ENCODE assay signal across 16 cellular contexts in the genomic region with DNA sequence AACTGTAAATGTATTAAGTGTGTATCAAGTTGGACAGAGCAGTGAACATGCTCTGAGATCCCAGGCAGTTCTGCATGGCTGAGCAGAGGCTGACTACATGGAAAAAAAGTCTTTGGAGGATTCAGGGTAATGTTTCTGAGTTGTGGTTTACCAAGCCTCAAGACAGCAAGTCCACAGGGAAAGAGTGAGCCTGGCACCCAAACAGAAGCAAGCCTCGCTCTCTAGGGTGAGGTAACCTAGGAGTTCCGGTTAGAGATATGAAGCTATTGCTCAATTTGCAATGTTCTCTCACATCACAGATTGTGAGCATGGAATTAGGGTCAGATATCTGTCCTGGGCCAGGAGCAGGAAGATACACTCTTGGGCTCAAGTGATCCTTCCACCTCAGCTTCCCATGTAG.
DNase-seq lines count a peak whose midpoint lies in the region; ATAC-seq, FAIRE-seq and TF ChIP-seq lines count a peak whose summit lies in the region.
"Had no signal": no experiment of that assay in that cellular context is flagged by ENCODE, and none has a peak within 500 bp of the region (broad histone marks: within the 10 kb centered on the region; RNA-seq: fewer than 3 reads in every experiment).

No MANE protein-coding gene starts in this region.

- TF ChIP-seq EP300 in K562 (IDR thresholded peaks at IDR 0.05; ENCODE audit: low read length) (no peak), HepG2 (IDR thresholded peaks at IDR 0.05; ENCODE audit: low read depth in 2 of 2, low read length in 2 of 2) (no peak), HepG2 (CRISPR knock-in tag; IDR thresholded peaks at IDR 0.05; ENCODE audit: borderline replicate concordance) (no peak)

- H3K4me3 ChIP-seq in K562 (no peak overlapping the region), HepG2 (replicated peaks in 1 of 3; ENCODE audit: insufficient read depth in 1 of 3, low read depth in 2 of 3, low read length in 3 of 3) (no peak overlapping the region), prostate gland (no peak overlapping the region)
- H3K4me3 ChIP-seq: cardiac muscle cell had no signal

- H3K79me2 ChIP-seq in K562 (ENCODE audit: control insufficient read depth, insufficient read depth, low read length) = no peaks in the 10 kb centered on the region
- H3K79me2 ChIP-seq in HepG2 (ENCODE audit: insufficient read depth, low read length) = no peaks in the 10 kb centered on the region

- intact Hi-C loops in K562 (cut with micrococcal nuclease) = no loop called here
- intact Hi-C loops in HepG2 (cut with micrococcal nuclease; ENCODE audit: unreplicated experiment) = no loop called here
- intact Hi-C loops in prostate gland (cut with DNase I) = no loop called here

- in situ Hi-C loops in Caki2 (cut with HindIII; ENCODE audit: low pct_unique_long_range_greater_than_20kb, low sequenced_read_pairs) = no loop called here
- in situ Hi-C loops in K562 (cut with MboI) = no loop called here
- in situ Hi-C loops in HepG2 (cut with HindIII; ENCODE audit: extremely low pct_ligation_motif_present, low pct_unique_long_range_greater_than_20kb) = no loop called here

- H3K27ac ChIP-seq in K562 (ENCODE audit: extremely low read depth, low read depth, low read length) = no peak overlapping the region
- no peak overlapping the region for H3K27ac ChIP-seq in HepG2 (ENCODE audit: extremely low read length, insufficient read depth, low read length)
- H3K27ac ChIP-seq in prostate gland = no peak overlapping the region
- H3K27ac ChIP-seq: cardiac muscle cell, neutrophil had no signal

- TF ChIP-seq CTCF in K562 (IDR thresholded peaks at IDR 0.05 in 2 of 3, conservative IDR thresholded peaks at IDR 0.05 in 1 of 3; ENCODE audit: insufficient read depth in 2 of 3, low read depth in 1 of 3, low read length in 3 of 3) (no peak), HepG2 (CRISPR knock-in tag; IDR thresholded peaks at IDR 0.05) (no peak), prostate gland (IDR thresholded peaks at IDR 0.05) (no peak)

- FAIRE-seq in K562 (lab: Jason Lieb, UNC) (no peak), HepG2 (lab: Jason Lieb, UNC) (peak; percentile 53)
- FAIRE-seq: kidney had no signal

- ATAC-seq in K562 = peak; percentile 35; the same call in 1 of the 3 replicates
- ATAC-seq in HepG2 = peak; percentile 63
- ATAC-seq in HG02571 (IDR thresholded peaks at IDR 0.05; ENCODE audit: unreplicated experiment) = no peak
- ATAC-seq: WTC11 had no signal

- no peaks in the 10 kb centered on the region for H3K9me1 ChIP-seq in K562 (ENCODE audit: control insufficient read depth, insufficient read depth, low read length)

- H3K4me2 ChIP-seq in K562 (ENCODE audit: insufficient read depth, low read length) (no peak overlapping the region), HepG2 (ENCODE audit: low read depth, low read length) (no peak overlapping the region)

- BruUV-seq in K562 (replicated peaks; lab: Mats Ljungman, UMichigan) (no TSS peak), HepG2 (replicated peaks; lab: Mats Ljungman, UMichigan) (no TSS peak)

- H3K9me3 ChIP-seq in K562 (replicated peaks; ENCODE audit: control insufficient read depth, insufficient read depth, low read depth, low read length) (no peaks in the 10 kb centered on the region), HepG2 (ENCODE audit: low read length) (no peaks in the 10 kb centered on the region), prostate gland (no peaks in the 10 kb centered on the region)
- H3K9me3 ChIP-seq: neutrophil had no signal

- no peaks in the 10 kb centered on the region for H3K36me3 ChIP-seq in K562 (ENCODE audit: control insufficient read depth, insufficient read depth, low read length)
- H3K36me3 ChIP-seq in HepG2 (replicated peaks in 1 of 2; ENCODE audit: control insufficient read depth in 1 of 2, insufficient read depth in 2 of 2, low read length in 2 of 2) = no peaks in the 10 kb centered on the region
- H3K36me3 ChIP-seq in prostate gland = no peaks in the 10 kb centered on the region
- H3K36me3 ChIP-seq: cardiac muscle cell, neutrophil had no signal

- TF ChIP-seq POLR2A in K562 (conservative IDR thresholded peaks at IDR 0.05) (no peak), HepG2 (IDR thresholded peaks at IDR 0.05; ENCODE audit: insufficient read depth in 1 of 2, low read depth in 2 of 2, low read length in 2 of 2) (no peak), prostate gland (IDR thresholded peaks at IDR 0.05) (no peak)

- POLR2A ChIA-PET in K562 (lab: Yijun Ruan, JAX) = interaction anchor here (0.7 kb wide), 1 partner anchor 16 kb away, joined by 3 read pairs; no protein-coding TSS in a partner anchor
- POLR2A ChIA-PET in HepG2 (lab: Yijun Ruan, JAX) = interaction anchor here (1.1 kb wide), 1 partner anchor 22 kb away, joined by 3 read pairs; no protein-coding TSS in a partner anchor

- H3K27me3 ChIP-seq in K562 (ENCODE audit: control insufficient read depth in 2 of 2, insufficient read depth in 2 of 2, low read length in 2 of 2) = peaks cover 16 to 20% of the 10 kb centered on the region in 2 experiments
- H3K27me3 ChIP-seq in HepG2 (ENCODE audit: control insufficient read depth in 1 of 2, insufficient read depth in 2 of 2, low read length in 2 of 2) = no peaks in the 10 kb centered on the region; a peak in 1 of 5 replicates
- H3K27me3 ChIP-seq in prostate gland (replicated peaks; ENCODE audit: insufficient read depth) = no peaks in the 10 kb centered on the region

- 13% methylated on average over 2 of the region's 2 CpGs for WGBS in K562 (ENCODE audit: insufficient coverage, low coverage, missing lambda C conversion rate)
- 21% methylated on average over 2 of the region's 2 CpGs for WGBS in HepG2 (ENCODE audit: low lambda C conversion rate)
- WGBS in prostate gland = 92% methylated on average over 2 of the region's 2 CpGs

- DNase-seq in Caki2 (ENCODE audit: low read depth) = peak; percentile 69
- DNase-seq in LHCN-M2 (ENCODE audit: low read depth) = peak; percentile 42
- DNase-seq in K562 (ENCODE audit: extremely low read depth in 1 of 4, low spot score in 3 of 4) = no peak
- DNase-seq in HepG2 (ENCODE audit: low spot score) = peak; percentile 16
- no peak for DNase-seq in prostate gland (ENCODE audit: low spot score)
- DNase-seq in stimulated activated CD4-positive, alpha-beta T cell treated with anti-CD3 and anti-CD28 coated beads, Interleukin-4, amount 100 ng/mL, for 1 hour = no peak
- no peak for DNase-seq in DMS53 treated with DMSO at 0.1 percent for 48 hours (lab: John Stamatoyannopoulos, UW; ENCODE audit: unreplicated experiment)
- DNase-seq: CD4-positive, alpha-beta memory T cell; kidney; NCI-H2171; stimulated activated CD4-positive, alpha-beta T cell treated with anti-CD3 and anti-CD28 coated beads, Interleukin-1b, Interleukin-23, amount 100 ng/mL, for 48 hours; stimulated activated naive CD4-positive, alpha-beta T cell had no signal

- H3K9ac ChIP-seq in K562 (ENCODE audit: insufficient read depth in 1 of 2, low read depth in 2 of 2, low read length in 2 of 2) (no peak overlapping the region), HepG2 (ENCODE audit: insufficient read depth, low read depth, low read length) (no peak overlapping the region)

- CTCF ChIA-PET in K562 (lab: Yijun Ruan, JAX; ENCODE audit: low intra/inter-chr PET ratio) (no interaction called here), HepG2 (lab: Yijun Ruan, JAX; ENCODE audit: low intra/inter-chr PET ratio, low total read pairs) (no interaction called here)

- TF ChIP-seq RAD21 in K562 (CRISPR knock-in tag; conservative IDR thresholded peaks at IDR 0.05 in 1 of 2, IDR thresholded peaks at IDR 0.05 in 1 of 2) = no peak
- TF ChIP-seq RAD21 in HepG2 (CRISPR knock-in tag; IDR thresholded peaks at IDR 0.05) = no peak

- H3K4me1 ChIP-seq in K562 (replicated peaks in 1 of 2; ENCODE audit: control insufficient read depth in 2 of 2, insufficient read depth in 2 of 2, low read length in 2 of 2) (no peaks in the 10 kb centered on the region; a peak in 1 of 5 replicates), HepG2 (ENCODE audit: insufficient read depth, low read length) (peaks cover 17% of the 10 kb centered on the region), prostate gland (replicated peaks) (no peaks in the 10 kb centered on the region)

- H4K20me1 ChIP-seq in K562 (replicated peaks; ENCODE audit: control insufficient read depth, insufficient read depth, low read length) (no peaks in the 10 kb centered on the region), HepG2 (ENCODE audit: insufficient read depth, low read length) (no peaks in the 10 kb centered on the region)

- H2AFZ ChIP-seq in K562 (ENCODE audit: low read depth, low read length) = no peak overlapping the region
- H2AFZ ChIP-seq in HepG2 (ENCODE audit: low read length) = no peak overlapping the region

TF ChIP-seq in K562, 482 proteins besides CTCF, POLR2A, EP300 and RAD21:
- TF ChIP-seq ZNF436 (CRISPR knock-in tag; IDR thresholded peaks at IDR 0.05) (no peak), TFAM (CRISPR knock-in tag; conservative IDR thresholded peaks at IDR 0.05) (no peak), GABPA (tag; conservative IDR thresholded peaks at IDR 0.05; ENCODE audit: low read depth) (peak; percentile 44), ETV1 (tag; conservative IDR thresholded peaks at IDR 0.05; ENCODE audit: low read depth) (peak; percentile 17; the same call in 1 of the 2 replicates), YBX1 (IDR thresholded peaks at IDR 0.05) (no peak), CEBPB (tag; IDR thresholded peaks at IDR 0.05) (peak; percentile 83), CEBPG (CRISPR knock-in tag; IDR thresholded peaks at IDR 0.05) (no peak), CEBPG (tag; conservative IDR thresholded peaks at IDR 0.05 in 1 of 2, IDR thresholded peaks at IDR 0.05 in 1 of 2) (peak; percentile 71 to 82; a peak in 3 of 4 replicates)

TF ChIP-seq in HepG2, 621 proteins besides CTCF, POLR2A, EP300 and RAD21:
- TF ChIP-seq ZBTB37 (CRISPR knock-in tag; IDR thresholded peaks at IDR 0.05) = no peak
- no peak for TF ChIP-seq ZNF235 (CRISPR knock-in tag; IDR thresholded peaks at IDR 0.05; ENCODE audit: borderline replicate concordance)
- peak; percentile 78 for TF ChIP-seq CEBPB (IDR thresholded peaks at IDR 0.05; ENCODE audit: borderline replicate concordance, low read depth, low read length)
- peak; percentile 35; the same call in 1 of the 2 replicates for TF ChIP-seq ETV5 (CRISPR knock-in tag; IDR thresholded peaks at IDR 0.05; ENCODE audit: borderline replicate concordance)
- no peak for TF ChIP-seq ZNF484 (CRISPR knock-in tag; IDR thresholded peaks at IDR 0.05; ENCODE audit: borderline replicate concordance, low read depth)
- TF ChIP-seq FOSL1 (CRISPR knock-in tag; IDR thresholded peaks at IDR 0.05; ENCODE audit: borderline replicate concordance) = no peak
- peak; percentile 81 for TF ChIP-seq CEBPG (CRISPR knock-in tag; IDR thresholded peaks at IDR 0.05)

Comparison
In these comparisons a context has a peak if more than half of its experiments do, and no peak if none do; other contexts are left out.
1. DNase-seq: peak in Caki2 (single experiment), LHCN-M2 (single experiment) and HepG2 (single experiment); none in K562 (0 of 4), prostate gland (single experiment), stimulated activated CD4-positive, alpha-beta T cell treated with anti-CD3 and anti-CD28 coated beads, Interleukin-4, amount 100 ng/mL, for 1 hour (single experiment) and DMS53 treated with DMSO at 0.1 percent for 48 hours (single experiment).